10 cellular contexts compared by ENCODE assay signal in genomic region chr20:45781391-45781931, GRCh38. TPM values are rescaled to one million over a fixed set of nuclear protein-coding genes. Genes with fewer than 3 reads are reported as not detected.
A peak's percentile ranks its signal among the peaks of the same experiment; 100 is the strongest.
DNase-seq lines count a peak whose midpoint lies in the region; ATAC-seq, FAIRE-seq and TF ChIP-seq lines count a peak whose summit lies in the region.
"Had no signal": no experiment of that assay in that cellular context is flagged by ENCODE, and none has a peak within 500 bp of the region (broad histone marks: within the 10 kb centered on the region; RNA-seq: fewer than 3 reads in every experiment).

No MANE protein-coding gene starts in this region.

- TF ChIP-seq CTCF in fibroblast of mammary gland (conservative IDR thresholded peaks at IDR 0.05; ENCODE audit: control insufficient read depth, insufficient read depth, low read depth, low read length), result no peak

- peak; percentile 88 for FAIRE-seq in RCC 7860 (lab: Jason Lieb, UNC)
- FAIRE-seq: H1 had no signal

- DNase-seq in EH (ENCODE audit: low read depth) (peak; percentile 90), RCC 7860 (ENCODE audit: low spot score) (peak; percentile 96), fibroblast of mammary gland (ENCODE audit: low read depth) (peak; percentile 97), renal cortical epithelial cell (ENCODE audit: low read depth) (peak; percentile 85), midbrain (lab: John Stamatoyannopoulos, UW) (no peak)
- DNase-seq in central memory CD4-positive, alpha-beta T cell, result no peak
- DNase-seq: activated effector memory CD4-positive, alpha-beta T cell treated with anti-CD3 and anti-CD28 coated beads, Interleukin-2, amount 50 U/mL, for 16 hours had no signal

- H3K4me3 ChIP-seq in fibroblast of mammary gland (ENCODE audit: control insufficient read depth, low read depth, low read length), result no peak overlapping the region

- ATAC-seq in GM18520 (IDR thresholded peaks at IDR 0.05; ENCODE audit: unreplicated experiment), result no peak
- ATAC-seq in HG02870 (IDR thresholded peaks at IDR 0.05; ENCODE audit: unreplicated experiment), result no peak

RNA-seq across cellular contexts. Expression of gene WFDC3, which starts 10.2 kb away (rescaled TPM):
- total RNA-seq in renal cortical epithelial cell, result 0.50 and 3.5 TPM in 2 replicates
- total RNA-seq: H1 had no signal

RNA-seq across cellular contexts. Expression of gene DNTTIP1, which starts 10.3 kb away (rescaled TPM):
- total RNA-seq in renal cortical epithelial cell, result 13.3 and 14.2 TPM in 2 replicates

RNA-seq across cellular contexts. Expression of gene UBE2C, which starts 31.0 kb away (rescaled TPM):
- total RNA-seq in renal cortical epithelial cell, result 0.75 and 16.7 TPM in 2 replicates

RNA-seq across cellular contexts. Expression of gene TNNC2, which starts 45.7 kb away (rescaled TPM):
- not detected in 2 replicates for total RNA-seq in renal cortical epithelial cell

RNA-seq across cellular contexts. Expression of gene SNX21, which starts 52.1 kb away (rescaled TPM):
- 26.9 and 32.1 TPM in 2 replicates for total RNA-seq in renal cortical epithelial cell

Comparison
In these comparisons a context has a peak if more than half of its experiments do, and no peak if none do; other contexts are left out.
1. DNase-seq: peak in EH (single experiment), RCC 7860 (single experiment), fibroblast of mammary gland (single experiment) and renal cortical epithelial cell (single experiment); none in midbrain (single experiment) and central memory CD4-positive, alpha-beta T cell (single experiment).